1 cellular context compared by ENCODE assay signal in the genomic region with DNA sequence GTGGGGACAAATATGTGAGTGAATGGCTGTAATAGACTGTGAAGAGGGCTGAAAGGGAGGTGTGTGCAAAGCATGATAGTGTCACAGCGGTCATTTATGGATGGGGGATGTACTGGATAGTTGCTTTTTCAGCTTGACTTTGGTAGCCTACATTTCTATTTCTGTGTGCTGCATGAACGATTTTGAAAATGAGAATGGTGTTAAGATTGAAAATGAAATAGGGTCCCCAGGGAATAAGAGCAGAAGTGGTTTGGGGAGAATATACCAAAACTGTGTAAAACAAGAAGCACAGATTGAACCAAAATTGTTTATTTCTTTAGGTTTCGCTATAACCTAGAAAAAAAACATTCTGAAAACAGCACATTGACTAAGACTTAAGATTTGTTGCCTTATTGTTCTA.
A peak's percentile ranks its signal among the peaks of the same experiment; 100 is the strongest.
TF ChIP-seq lines count a peak whose summit lies in the region.

No MANE protein-coding gene starts in this region.

TF ChIP-seq in GM12878, 131 proteins besides CTCF, POLR2A, EP300 and RAD21 (continued from another document and continues in another):
- TF ChIP-seq E4F1 (IDR thresholded peaks at IDR 0.05; ENCODE audit: borderline replicate concordance, partially characterized antibody) = no peak
- peak; percentile 58 for TF ChIP-seq IKZF1 (conservative IDR thresholded peaks at IDR 0.05)
- TF ChIP-seq, protein P1, sequence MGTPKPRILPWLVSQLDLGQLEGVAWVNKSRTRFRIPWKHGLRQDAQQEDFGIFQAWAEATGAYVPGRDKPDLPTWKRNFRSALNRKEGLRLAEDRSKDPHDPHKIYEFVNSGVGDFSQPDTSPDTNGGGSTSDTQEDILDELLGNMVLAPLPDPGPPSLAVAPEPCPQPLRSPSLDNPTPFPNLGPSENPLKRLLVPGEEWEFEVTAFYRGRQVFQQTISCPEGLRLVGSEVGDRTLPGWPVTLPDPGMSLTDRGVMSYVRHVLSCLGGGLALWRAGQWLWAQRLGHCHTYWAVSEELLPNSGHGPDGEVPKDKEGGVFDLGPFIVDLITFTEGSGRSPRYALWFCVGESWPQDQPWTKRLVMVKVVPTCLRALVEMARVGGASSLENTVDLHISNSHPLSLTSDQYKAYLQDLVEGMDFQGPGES (IDR thresholded peaks at IDR 0.05) = no peak
- peak; percentile 65; the same call in 1 of the 2 replicates for TF ChIP-seq ZNF217 (IDR thresholded peaks at IDR 0.05)
- TF ChIP-seq GABPA (IDR thresholded peaks at IDR 0.05; ENCODE audit: low read depth) = peak; percentile 55
- no peak for TF ChIP-seq PKNOX1 (IDR thresholded peaks at IDR 0.05)
- TF ChIP-seq ATF2 (IDR thresholded peaks at IDR 0.05; ENCODE audit: low read length) = peak; percentile 96
- 0 out of 2 replicates have a peak, but pooled peaks have one; percentile 32 for TF ChIP-seq GATAD2B (conservative IDR thresholded peaks at IDR 0.05; ENCODE audit: low read depth)
- peak; percentile 78 to 84 for TF ChIP-seq IKZF2 (IDR thresholded peaks at IDR 0.05)
- peak; percentile 70; the same call in 1 of the 2 replicates for TF ChIP-seq NBN (IDR thresholded peaks at IDR 0.05)
- TF ChIP-seq, protein P2, sequence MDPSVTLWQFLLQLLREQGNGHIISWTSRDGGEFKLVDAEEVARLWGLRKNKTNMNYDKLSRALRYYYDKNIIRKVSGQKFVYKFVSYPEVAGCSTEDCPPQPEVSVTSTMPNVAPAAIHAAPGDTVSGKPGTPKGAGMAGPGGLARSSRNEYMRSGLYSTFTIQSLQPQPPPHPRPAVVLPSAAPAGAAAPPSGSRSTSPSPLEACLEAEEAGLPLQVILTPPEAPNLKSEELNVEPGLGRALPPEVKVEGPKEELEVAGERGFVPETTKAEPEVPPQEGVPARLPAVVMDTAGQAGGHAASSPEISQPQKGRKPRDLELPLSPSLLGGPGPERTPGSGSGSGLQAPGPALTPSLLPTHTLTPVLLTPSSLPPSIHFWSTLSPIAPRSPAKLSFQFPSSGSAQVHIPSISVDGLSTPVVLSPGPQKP (IDR thresholded peaks at IDR 0.05; ENCODE audit: low read depth, low read length) = no peak
- TF ChIP-seq CBX3 (IDR thresholded peaks at IDR 0.05; ENCODE audit: borderline replicate concordance, low read depth) = no peak
- peak; percentile 93 for TF ChIP-seq RUNX3 (IDR thresholded peaks at IDR 0.05; ENCODE audit: low read length)
- TF ChIP-seq NFXL1 (IDR thresholded peaks at IDR 0.05; ENCODE audit: borderline replicate concordance) = no peak
- TF ChIP-seq WRNIP1 (IDR thresholded peaks at IDR 0.05; ENCODE audit: borderline replicate concordance, low read depth, low read length) = no peak
- no peak for TF ChIP-seq JUND (IDR thresholded peaks at IDR 0.05; ENCODE audit: low read depth, low read length)
- TF ChIP-seq E2F8 (IDR thresholded peaks at IDR 0.05; ENCODE audit: low read depth, partially characterized antibody) = no peak
- no peak for TF ChIP-seq SRF (IDR thresholded peaks at IDR 0.05; ENCODE audit: low read depth in 2 of 2, low read length in 2 of 2)
- TF ChIP-seq RELA (IDR thresholded peaks at IDR 0.05; ENCODE audit: borderline replicate concordance, partially characterized antibody) = peak; percentile 33
- peak; percentile 69 for TF ChIP-seq IRF4 (IDR thresholded peaks at IDR 0.05; ENCODE audit: low read depth, low read length)
- TF ChIP-seq SMAD5 (IDR thresholded peaks at IDR 0.05; ENCODE audit: low read depth) = no peak
- TF ChIP-seq PRDM15 (CRISPR knock-in tag; IDR thresholded peaks at IDR 0.05) = no peak
- no peak for TF ChIP-seq RAD51 (IDR thresholded peaks at IDR 0.05)
- TF ChIP-seq ZNF384 (IDR thresholded peaks at IDR 0.05; ENCODE audit: borderline replicate concordance, low read depth, low read length) = peak; percentile 45; the same call in 1 of the 2 replicates
- TF ChIP-seq POU2F2 (IDR thresholded peaks at IDR 0.05; ENCODE audit: borderline replicate concordance, low read depth, low read length) = peak; percentile 67; the same call in 1 of the 3 replicates
- TF ChIP-seq TBL1XR1 (IDR thresholded peaks at IDR 0.05; ENCODE audit: low read depth, low read length) = peak; percentile 93
- TF ChIP-seq, protein P3, sequence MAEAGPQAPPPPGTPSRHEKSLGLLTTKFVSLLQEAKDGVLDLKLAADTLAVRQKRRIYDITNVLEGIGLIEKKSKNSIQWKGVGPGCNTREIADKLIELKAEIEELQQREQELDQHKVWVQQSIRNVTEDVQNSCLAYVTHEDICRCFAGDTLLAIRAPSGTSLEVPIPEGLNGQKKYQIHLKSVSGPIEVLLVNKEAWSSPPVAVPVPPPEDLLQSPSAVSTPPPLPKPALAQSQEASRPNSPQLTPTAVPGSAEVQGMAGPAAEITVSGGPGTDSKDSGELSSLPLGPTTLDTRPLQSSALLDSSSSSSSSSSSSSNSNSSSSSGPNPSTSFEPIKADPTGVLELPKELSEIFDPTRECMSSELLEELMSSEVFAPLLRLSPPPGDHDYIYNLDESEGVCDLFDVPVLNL (IDR thresholded peaks at IDR 0.05; ENCODE audit: low read depth, low read length) = no peak
- TF ChIP-seq ESRRA (IDR thresholded peaks at IDR 0.05; ENCODE audit: low read length) = no peak
- peak; percentile 94 for TF ChIP-seq STAT3 (IDR thresholded peaks at IDR 0.05; ENCODE audit: low read depth, low read length)
- TF ChIP-seq RELB (IDR thresholded peaks at IDR 0.05; ENCODE audit: low read depth) = peak; percentile 83
- TF ChIP-seq ZNF687 (IDR thresholded peaks at IDR 0.05) = 0 out of 2 replicates have a peak, but pooled peaks have one; percentile 43
- TF ChIP-seq EED (IDR thresholded peaks at IDR 0.05; ENCODE audit: low read depth) = peak; percentile 63
- peak; percentile 83 for TF ChIP-seq JUNB (IDR thresholded peaks at IDR 0.05)
- TF ChIP-seq CHD4 (IDR thresholded peaks at IDR 0.05) = no peak
- TF ChIP-seq MTA3 (IDR thresholded peaks at IDR 0.05; ENCODE audit: borderline replicate concordance, low read length) = peak; percentile 80
- TF ChIP-seq NFIC (IDR thresholded peaks at IDR 0.05; ENCODE audit: low read depth, low read length) = peak; percentile 97
